Comparison of ENCODE assay signal across 2 cellular contexts in genomic region chr7:122518488-122518887, GRCh38.
TF ChIP-seq lines count a peak whose summit lies in the region.

No MANE protein-coding gene starts in this region.

TF ChIP-seq in IMR-90, 13 proteins besides CTCF, POLR2A, EP300 and RAD21:
- no peak for TF ChIP-seq MAZ (IDR thresholded peaks at IDR 0.05; ENCODE audit: borderline replicate concordance, low read depth, low read length)
- 0 out of 2 replicates have a peak, but pooled peaks have one; percentile 10 for TF ChIP-seq NFE2L2 (IDR thresholded peaks at IDR 0.05; ENCODE audit: low read depth, low read length)
- TF ChIP-seq CEBPB (IDR thresholded peaks at IDR 0.05; ENCODE audit: low read depth, low read length), result no peak

TF ChIP-seq in GM12878, 131 proteins besides CTCF, POLR2A, EP300 and RAD21:
- no peak for TF ChIP-seq MEF2B (IDR thresholded peaks at IDR 0.05; ENCODE audit: partially characterized antibody, poor library complexity, severe bottlenecking)
- no peak for TF ChIP-seq SUZ12 (IDR thresholded peaks at IDR 0.05; ENCODE audit: unreplicated experiment)
- TF ChIP-seq BACH1 (IDR thresholded peaks at IDR 0.05; ENCODE audit: borderline replicate concordance), result peak; percentile 83; the same call in 1 of the 2 replicates
- no peak for TF ChIP-seq MAX (IDR thresholded peaks at IDR 0.05; ENCODE audit: low read depth, low read length)
- TF ChIP-seq IRF4 (IDR thresholded peaks at IDR 0.05; ENCODE audit: low read depth, low read length), result no peak
- peak; percentile 74; the same call in 1 of the 2 replicates for TF ChIP-seq ZNF217 (IDR thresholded peaks at IDR 0.05)
- TF ChIP-seq ZNF384 (IDR thresholded peaks at IDR 0.05; ENCODE audit: borderline replicate concordance, low read depth, low read length), result peak; percentile 62; the same call in 1 of the 2 replicates
